In genomic region chr1:52055066-52055853, GRCh38 we compare ENCODE assay signal across 8 cellular contexts. TPM values are rescaled to one million over a fixed set of nuclear protein-coding genes. Genes with fewer than 3 reads are reported as not detected.
A peak's percentile ranks its signal among the peaks of the same experiment; 100 is the strongest.
DNase-seq lines count a peak whose midpoint lies in the region; ATAC-seq, FAIRE-seq and TF ChIP-seq lines count a peak whose summit lies in the region.

Gene TXNDC12, minus strand, starts transcription at chr1:52055191. Its CDS starts 95 bp downstream, at chr1:52055096.

- H3K9ac ChIP-seq in keratinocyte (ENCODE audit: control insufficient read depth, extremely low read depth, insufficient read depth, low read length), result peak within 1 kb of the TSS; percentile 85

- no peaks in the 10 kb centered on the region for H3K9me3 ChIP-seq in keratinocyte (ENCODE audit: control insufficient read depth, low read depth, low read length)

- H3K79me2 ChIP-seq in keratinocyte (ENCODE audit: control insufficient read depth, insufficient read depth, low read length), result peaks cover 47% of the 10 kb centered on the region

- no peaks in the 10 kb centered on the region for H4K20me1 ChIP-seq in keratinocyte (ENCODE audit: control insufficient read depth, extremely low read depth, insufficient read depth, low read length)

- in situ Hi-C loops in GM18951 (cut with MboI; ENCODE audit: low sequenced_read_pairs, unreplicated experiment), result no loop called here

- peak within 1 kb of the TSS; percentile 92 for H2AFZ ChIP-seq in keratinocyte (ENCODE audit: control insufficient read depth, low read length)

- peaks cover 0 to 4% of the 10 kb centered on the region in 2 experiments for H3K36me3 ChIP-seq in keratinocyte (ENCODE audit: control insufficient read depth in 2 of 2, extremely low read depth in 1 of 2, insufficient read depth in 2 of 2, low read length in 2 of 2)

- peak within 1 kb of the TSS; percentile 93 for H3K27ac ChIP-seq in keratinocyte (ENCODE audit: control insufficient read depth, insufficient read depth, low read length)

- dilution Hi-C loops in keratinocyte (cut with MboI; ENCODE audit: extremely low pct_ligation_motif_present, low sequenced_read_pairs), result no loop called here

- peak within 1 kb of the TSS; percentile 79 for H3K4me2 ChIP-seq in keratinocyte (ENCODE audit: control insufficient read depth, extremely low read depth, insufficient read depth, low read depth, low read length)

- H3K4me1 ChIP-seq in keratinocyte (ENCODE audit: control insufficient read depth, extremely low read depth, insufficient read depth, low read length), result peaks cover 27% of the 10 kb centered on the region

- H3K9me1 ChIP-seq in keratinocyte (ENCODE audit: control insufficient read depth, extremely low read depth, insufficient read depth, low read length), result no peaks in the 10 kb centered on the region

- TF ChIP-seq POLR2A in GM18951 (IDR thresholded peaks at IDR 0.05; ENCODE audit: extremely low read depth, insufficient read depth, insufficient read length), result peak; percentile 87

- no peak for TF ChIP-seq CTCF in keratinocyte (optimal IDR thresholded peaks at IDR 0.05 in 1 of 3, IDR thresholded peaks at IDR 0.05 in 1 of 3, conservative IDR thresholded peaks at IDR 0.05 in 1 of 3; ENCODE audit: extremely low read depth in 1 of 3, insufficient read depth in 2 of 3, low read length in 3 of 3)

- H3K4me3 ChIP-seq in keratinocyte (ENCODE audit: control insufficient read depth in 2 of 3, extremely low read depth in 1 of 3, insufficient read depth in 2 of 3, low read depth in 1 of 3, low read length in 3 of 3), result peak within 1 kb of the TSS; percentile 70 to 96 (median 87)

- ATAC-seq in HG03378 (IDR thresholded peaks at IDR 0.05; ENCODE audit: unreplicated experiment), result peak; percentile 44

- no peaks in the 10 kb centered on the region for H3K27me3 ChIP-seq in keratinocyte (ENCODE audit: control insufficient read depth, extremely low read depth, insufficient read depth, low read length)

- FAIRE-seq in keratinocyte (lab: Jason Lieb, UNC), result peak; percentile 13

- DNase-seq in AG08396 (ENCODE audit: low spot score) (peak; percentile 90), NCI-H460 (ENCODE audit: extremely low read depth, low read depth) (peak; percentile 85), cerebellar nuclear complex (lab: John Stamatoyannopoulos, UW) (peak; percentile 54 to 80), keratinocyte (ENCODE audit: low read depth, low spot score) (no peak)
- peak; percentile 42 for DNase-seq in activated CD4-positive, alpha-beta T cell treated with anti-CD3 and anti-CD28 coated beads for 1 hour
- DNase-seq in stimulated activated CD4-positive, alpha-beta T cell treated with anti-CD3 and anti-CD28 coated beads, Interleukin-15, amount 100 ng/mL, for 1 hour (ENCODE audit: low read depth in 1 of 2, low spot score in 1 of 2), result peak; percentile 29 to 42

RNA-seq across cellular contexts. Expression of gene TXNDC12, which starts in this region (rescaled TPM):
- 89.1 and 101 TPM in 2 replicates for total RNA-seq in NCI-H460 (2014; rRNA removed; shearing (Covaris generic))
- polyA plus RNA-seq in NCI-H460 (2014; cell fraction: nucleus; rRNA removed), result 54.8 and 57.5 TPM in 2 replicates
- polyA plus RNA-seq in keratinocyte, result 26.5 to 28.2 TPM (median 26.5 TPM) in 3 replicates
- polyA plus RNA-seq in keratinocyte (2011; ENCODE audit: low read depth), result 28.6 TPM
- polyA plus RNA-seq in keratinocyte (2011; cell fraction: cytosol; rRNA removed), result 22.8 and 23.9 TPM in 2 replicates
- 20.7 and 22.9 TPM in 2 replicates for polyA plus RNA-seq in keratinocyte (2011; cell fraction: nucleus; rRNA removed)
- 39.5 and 42.1 TPM in 2 replicates for polyA plus RNA-seq in keratinocyte (2012; ENCODE audit: low replicate concordance)
- 11.0 to 15.2 TPM (median 12.3 TPM) in 3 replicates for polyA minus RNA-seq in keratinocyte
- 90.0 TPM for polyA minus RNA-seq in keratinocyte (2011; cell fraction: cytosol; rRNA and poly(A)+ RNA removed)
- polyA minus RNA-seq in keratinocyte (2011; cell fraction: nucleus; rRNA and poly(A)+ RNA removed), result 12.3 and 12.5 TPM in 2 replicates
